In genomic region chr6:106765496-106765895, GRCh38 we compare ENCODE assay signal across 18 cellular contexts.
"Had no signal": no experiment of that assay in that cellular context is flagged by ENCODE, and none has a peak within 500 bp of the region (broad histone marks: within the 10 kb centered on the region; RNA-seq: fewer than 3 reads in every experiment).

No MANE protein-coding gene starts in this region.

- H3K4me1 ChIP-seq: heart left ventricle, right atrium auricular region had no signal

- H3K4me3 ChIP-seq: coronary artery, heart left ventricle, right atrium auricular region had no signal

- ATAC-seq: esophagus mucosa; heart left ventricle; left colon; left ventricle myocardium superior; naive thymus-derived CD4-positive, alpha-beta T cell had no signal

- H3K27me3 ChIP-seq: heart left ventricle, right atrium auricular region had no signal

- FAIRE-seq: endometrium, frontal cortex, small intestine, urothelium cell line had no signal

- H3K36me3 ChIP-seq: heart left ventricle, right atrium auricular region had no signal

- H3K27ac ChIP-seq: coronary artery, heart left ventricle, right atrium auricular region had no signal

- DNase-seq: effector memory CD4-positive, alpha-beta T cell; heart left ventricle; hippocampal formation; left colon; left ventricle myocardium superior; mesendoderm; naive thymus-derived CD4-positive, alpha-beta T cell; nephron progenitor cell; posterior cingulate gyrus; small intestine; stimulated activated CD4-positive, alpha-beta T cell treated with anti-CD3 and anti-CD28 coated beads, Interleukin-12 subunit alpha, Interleukin-12 subunit beta, amount 100 ng/mL, for 4 hours; stimulated activated naive CD4-positive, alpha-beta T cell had no signal
